In the genomic region with DNA sequence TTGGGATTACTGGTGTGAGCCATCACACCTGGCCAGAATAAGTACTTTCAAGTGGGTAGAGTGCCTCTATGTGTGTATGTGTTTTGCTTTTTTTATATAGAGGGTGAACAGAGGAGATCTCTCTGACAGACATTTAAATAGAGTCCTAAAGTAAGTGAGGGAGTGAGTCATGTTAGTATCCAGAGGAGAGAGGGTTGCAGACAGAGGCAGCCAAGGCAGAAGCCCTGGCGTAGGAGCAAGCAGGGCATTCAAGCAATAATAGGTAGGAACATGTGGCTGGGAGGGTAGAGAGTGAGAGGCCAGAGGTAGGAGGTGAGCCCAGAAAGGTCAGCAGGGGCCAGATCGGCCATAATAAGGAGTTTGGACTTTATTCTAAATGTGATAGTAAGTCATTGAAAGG, we compare ENCODE assay signal across 12 cellular contexts. TPM values are rescaled to one million over a fixed set of nuclear protein-coding genes. Genes with fewer than 3 reads are reported as not detected.
DNase-seq lines count a peak whose midpoint lies in the region; ATAC-seq lines count a peak whose summit lies in the region.
"Had no signal": no experiment of that assay in that cellular context is flagged by ENCODE, and none has a peak within 500 bp of the region (broad histone marks: within the 10 kb centered on the region; RNA-seq: fewer than 3 reads in every experiment).

No MANE protein-coding gene starts in this region.

- DNase-seq in Right ventricle myocardium inferior (ENCODE audit: missing footprints) (no peak), cardiac septum (ENCODE audit: low spot score) (no peak), kidney glomerular epithelial cell (lab: John Stamatoyannopoulos, UW) (peak; percentile 9), SK-N-DZ (ENCODE audit: low spot score) (no peak), NCI-H345 treated with DMSO at 0.1 percent for 48 hours (lab: John Stamatoyannopoulos, UW; ENCODE audit: unreplicated experiment) (no peak), GF-D8 (lab: John Stamatoyannopoulos, UW) (no peak)
- no peak for DNase-seq in central memory CD8-positive, alpha-beta T cell (ENCODE audit: low spot score in 2 of 2)
- no peak for DNase-seq in natural killer cell treated with Interleukin-12 subunit alpha and Interleukin-12 subunit beta and Interleukin-15 and Interleukin-18, amount 100 ng/mL, for 72 hours (ENCODE audit: low spot score)
- DNase-seq: activated CD8-positive, alpha-beta memory T cell treated with anti-CD3 and anti-CD28 coated beads, Interleukin-2, amount 10 ng/mL, durations not matched to agents 7 days and 5 days; AML-193; NCI-H526; stimulated activated CD4-positive, alpha-beta T cell treated with anti-CD3 and anti-CD28 coated beads, Interleukin-2, amount 100 ng/mL, for 24 hours had no signal

- H3K36me3 Mint-ChIP-seq in central memory CD8-positive, alpha-beta T cell (ENCODE audit: insufficient read depth): peaks cover 41% of the 10 kb centered on the region
- H3K36me3 Mint-ChIP-seq in natural killer cell treated with Interleukin-12 subunit alpha and Interleukin-12 subunit beta and Interleukin-15 and Interleukin-18, amount 100 ng/mL, for 72 hours: peaks cover 11% of the 10 kb centered on the region

- peaks cover 32% of the 10 kb centered on the region for H3K4me1 Mint-ChIP-seq in central memory CD8-positive, alpha-beta T cell
- H3K4me1 Mint-ChIP-seq in natural killer cell treated with Interleukin-12 subunit alpha and Interleukin-12 subunit beta and Interleukin-15 and Interleukin-18, amount 100 ng/mL, for 72 hours (ENCODE audit: low read depth in 2 of 2): peaks cover 24 to 30% of the 10 kb centered on the region in 2 donors

- peak overlapping the region; percentile 30 for H3K27ac Mint-ChIP-seq in central memory CD8-positive, alpha-beta T cell (ENCODE audit: low read depth)
- no peak overlapping the region for H3K27ac Mint-ChIP-seq in natural killer cell treated with Interleukin-12 subunit alpha and Interleukin-12 subunit beta and Interleukin-15 and Interleukin-18, amount 100 ng/mL, for 72 hours
- H3K27ac Mint-ChIP-seq: activated CD8-positive, alpha-beta memory T cell treated with anti-CD3 and anti-CD28 coated beads, Interleukin-2, amount 10 ng/mL, durations not matched to agents 7 days and 5 days had no signal

- H3K4me3 Mint-ChIP-seq in central memory CD8-positive, alpha-beta T cell: no peak overlapping the region
- no peak overlapping the region for H3K4me3 Mint-ChIP-seq in natural killer cell treated with Interleukin-12 subunit alpha and Interleukin-12 subunit beta and Interleukin-15 and Interleukin-18, amount 100 ng/mL, for 72 hours
- H3K4me3 Mint-ChIP-seq: activated CD8-positive, alpha-beta memory T cell treated with anti-CD3 and anti-CD28 coated beads, Interleukin-2, amount 10 ng/mL, durations not matched to agents 7 days and 5 days had no signal

- H3K9me3 Mint-ChIP-seq in central memory CD8-positive, alpha-beta T cell: no peaks in the 10 kb centered on the region
- H3K9me3 Mint-ChIP-seq in natural killer cell treated with Interleukin-12 subunit alpha and Interleukin-12 subunit beta and Interleukin-15 and Interleukin-18, amount 100 ng/mL, for 72 hours: no peaks in the 10 kb centered on the region

- ATAC-seq in Right ventricle myocardium inferior: peak; percentile 68
- ATAC-seq in central memory CD8-positive, alpha-beta T cell (replicated peaks; ENCODE audit: extremely low read depth, poor library complexity, severe bottlenecking): no peak
- no peak for ATAC-seq in natural killer cell treated with Interleukin-12 subunit alpha and Interleukin-12 subunit beta and Interleukin-15 and Interleukin-18, amount 100 ng/mL, for 72 hours
- ATAC-seq: activated CD8-positive, alpha-beta memory T cell treated with anti-CD3 and anti-CD28 coated beads, Interleukin-2, amount 10 ng/mL, durations not matched to agents 7 days and 5 days had no signal

- intact Hi-C loops in Right ventricle myocardium inferior (cut with DNase I) (no loop called here), cardiac septum (cut with DNase I) (no loop called here)

- no peaks in the 10 kb centered on the region for H3K27me3 Mint-ChIP-seq in central memory CD8-positive, alpha-beta T cell
- H3K27me3 Mint-ChIP-seq in natural killer cell treated with Interleukin-12 subunit alpha and Interleukin-12 subunit beta and Interleukin-15 and Interleukin-18, amount 100 ng/mL, for 72 hours: no peaks in the 10 kb centered on the region
- H3K27me3 Mint-ChIP-seq: activated CD8-positive, alpha-beta memory T cell treated with anti-CD3 and anti-CD28 coated beads, Interleukin-2, amount 10 ng/mL, durations not matched to agents 7 days and 5 days had no signal

RNA-seq across cellular contexts. Expression of gene PHF20, which starts 48.9 kb away (rescaled TPM):
- total RNA-seq in Right ventricle myocardium inferior (36.7 TPM), cardiac septum (28.9 TPM)
- polyA plus RNA-seq in SK-N-DZ (2014; cell fraction: cytosol; rRNA removed): 35.2 and 44.3 TPM in 2 replicates
- 37.9 and 84.0 TPM in 2 replicates for polyA plus RNA-seq in SK-N-DZ (2014; cell fraction: nucleus; rRNA removed)
- total RNA-seq in natural killer cell treated with Interleukin-12 subunit alpha and Interleukin-12 subunit beta and Interleukin-15 and Interleukin-18, amount 100 ng/mL, for 72 hours: 10 to 100 TPM; 60.4 to 88.6 TPM
